In the genomic region with DNA sequence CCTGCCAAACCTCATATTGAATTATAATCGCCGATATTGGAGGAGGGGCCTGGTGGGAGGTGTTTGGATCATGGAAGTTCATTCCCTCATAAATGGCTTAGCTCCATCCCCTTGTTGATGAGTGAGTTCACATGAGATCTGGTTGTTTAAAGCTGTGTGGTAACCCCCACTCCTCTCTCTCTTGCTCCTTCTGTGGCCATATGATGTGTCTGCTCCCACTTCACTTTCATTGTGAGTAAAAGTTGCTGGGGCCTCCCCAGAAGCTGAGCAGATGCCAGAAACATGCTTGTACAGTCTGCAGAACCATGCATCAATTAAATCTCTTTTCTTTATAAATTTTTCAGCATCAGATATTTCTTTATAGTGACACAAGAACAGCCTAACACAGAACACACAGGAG, we compare ENCODE assay signal across 20 cellular contexts.
DNase-seq lines count a peak whose midpoint lies in the region; ATAC-seq lines count a peak whose summit lies in the region.
"Had no signal": no experiment of that assay in that cellular context is flagged by ENCODE, and none has a peak within 500 bp of the region (broad histone marks: within the 10 kb centered on the region; RNA-seq: fewer than 3 reads in every experiment).

No MANE protein-coding gene starts in this region.

- ATAC-seq in GM18907 (IDR thresholded peaks at IDR 0.05; ENCODE audit: unreplicated experiment) (peak; percentile 72), HG02623 (IDR thresholded peaks at IDR 0.05; ENCODE audit: unreplicated experiment) (peak; percentile 76), HG03457 (IDR thresholded peaks at IDR 0.05; ENCODE audit: unreplicated experiment) (peak; percentile 54), GM18873 (IDR thresholded peaks at IDR 0.05; ENCODE audit: low FRiP score, unreplicated experiment) (no peak), Right ventricle myocardium superior (ENCODE audit: poor library complexity) (no peak)
- ATAC-seq: psoas muscle; stimulated activated memory B cell treated with anti-CD40 and anti-IgM and Interleukin-4, amounts not matched to agents 10 μg/mL and 1 μg/mL and 100 μg/mL, for 72 hours had no signal

- H3K27me3 Mint-ChIP-seq in activated CD4-positive, alpha-beta T cell treated with anti-CD3 and anti-CD28 coated beads, Interleukin-2, amount 10 ng/mL, durations not matched to agents 24 days and 14 days = no peaks in the 10 kb centered on the region
- H3K27me3 Mint-ChIP-seq: B cell; stimulated activated memory B cell treated with anti-CD40 and anti-IgM and Interleukin-4, amounts not matched to agents 10 μg/mL and 1 μg/mL and 100 μg/mL, for 72 hours had no signal

- peaks cover 3% of the 10 kb centered on the region for H3K9me3 Mint-ChIP-seq in activated CD4-positive, alpha-beta T cell treated with anti-CD3 and anti-CD28 coated beads, Interleukin-2, amount 10 ng/mL, durations not matched to agents 24 days and 14 days

- no peak overlapping the region for H3K4me3 Mint-ChIP-seq in activated CD4-positive, alpha-beta T cell treated with anti-CD3 and anti-CD28 coated beads, Interleukin-2, amount 10 ng/mL, durations not matched to agents 24 days and 14 days
- H3K4me3 Mint-ChIP-seq: B cell; mesothelial cell of epicardium; stimulated activated memory B cell treated with anti-CD40 and anti-IgM and Interleukin-4, amounts not matched to agents 10 μg/mL and 1 μg/mL and 100 μg/mL, for 72 hours had no signal

- no peaks in the 10 kb centered on the region for H3K36me3 Mint-ChIP-seq in activated CD4-positive, alpha-beta T cell treated with anti-CD3 and anti-CD28 coated beads, Interleukin-2, amount 10 ng/mL, durations not matched to agents 24 days and 14 days (ENCODE audit: low read depth)
- H3K36me3 Mint-ChIP-seq: mesothelial cell of epicardium; stimulated activated memory B cell treated with anti-CD40 and anti-IgM and Interleukin-4, amounts not matched to agents 10 μg/mL and 1 μg/mL and 100 μg/mL, for 72 hours had no signal

- intact Hi-C loops in activated CD4-positive, alpha-beta T cell treated with anti-CD3 and anti-CD28 coated beads, Interleukin-2, amount 10 ng/mL, durations not matched to agents 24 days and 14 days (cut with micrococcal nuclease) = no loop called here
- intact Hi-C loops in Right ventricle myocardium superior (cut with DNase I) = no loop called here

- DNase-seq in skeletal muscle cell (ENCODE audit: low read depth) (peak; percentile 31), Right ventricle myocardium superior (no peak)
- no peak for DNase-seq in activated CD4-positive, alpha-beta T cell treated with anti-CD3 and anti-CD28 coated beads, Interleukin-2, amount 10 ng/mL, durations not matched to agents 24 days and 14 days
- DNase-seq: activated CD4-positive, alpha-beta T cell treated with anti-CD3 and anti-CD28 coated beads for 48 hours; activated CD8-positive, alpha-beta memory T cell treated with anti-CD3 and anti-CD28 coated beads, Interleukin-2, amount 50 U/mL, for 48 hours; activated naive CD4-positive, alpha-beta T cell treated with Interleukin-2 at 50 U/mL for 16 hours; colonic mucosa; hippocampal formation; NCI-H1048; NCI-H526 treated with DMSO at 0.1 percent for 48 hours; Peyer's patch; psoas muscle; tibial artery had no signal

- no peak overlapping the region for H3K27ac Mint-ChIP-seq in activated CD4-positive, alpha-beta T cell treated with anti-CD3 and anti-CD28 coated beads, Interleukin-2, amount 10 ng/mL, durations not matched to agents 24 days and 14 days
- H3K27ac Mint-ChIP-seq: B cell; mesothelial cell of epicardium; stimulated activated memory B cell treated with anti-CD40 and anti-IgM and Interleukin-4, amounts not matched to agents 10 μg/mL and 1 μg/mL and 100 μg/mL, for 72 hours had no signal

- H3K4me3 ChIP-seq in skeletal muscle cell (ENCODE audit: low read depth, low read length) = no peak overlapping the region
- H3K4me3 ChIP-seq: colonic mucosa, Peyer's patch, psoas muscle, tibial artery had no signal

- no peaks in the 10 kb centered on the region for H3K4me1 Mint-ChIP-seq in activated CD4-positive, alpha-beta T cell treated with anti-CD3 and anti-CD28 coated beads, Interleukin-2, amount 10 ng/mL, durations not matched to agents 24 days and 14 days
- H3K4me1 Mint-ChIP-seq: B cell; mesothelial cell of epicardium; stimulated activated memory B cell treated with anti-CD40 and anti-IgM and Interleukin-4, amounts not matched to agents 10 μg/mL and 1 μg/mL and 100 μg/mL, for 72 hours had no signal

Comparison
In these comparisons a context has a peak if more than half of its experiments do, and no peak if none do; other contexts are left out.
1. ATAC-seq: peak in GM18907 (single experiment), HG02623 (single experiment) and HG03457 (single experiment); none in GM18873 (single experiment) and Right ventricle myocardium superior (single experiment).